ENCODE assay signal across 3 cellular contexts in the genomic region with DNA sequence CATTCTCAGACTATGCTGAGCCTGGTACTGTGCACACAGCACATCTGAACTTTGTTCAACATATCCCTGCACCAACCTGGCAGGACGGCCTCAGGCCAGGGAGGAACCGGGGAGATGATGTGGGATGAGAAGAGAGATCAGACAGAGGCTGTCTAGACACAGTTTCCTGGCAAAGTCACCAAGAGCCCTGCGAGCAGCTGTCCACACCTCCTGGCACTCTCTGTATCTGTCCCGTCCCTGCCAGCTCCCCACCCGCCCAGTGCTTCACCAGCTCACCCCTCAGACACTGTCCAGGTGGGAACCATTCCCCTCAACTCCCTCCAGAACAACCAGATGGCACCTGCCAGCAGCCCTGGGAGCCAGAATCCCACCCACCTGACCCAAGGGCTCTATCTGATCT. TPM values are rescaled to one million over a fixed set of nuclear protein-coding genes. Genes with fewer than 3 reads are reported as not detected.
"Had no signal": no experiment of that assay in that cellular context is flagged by ENCODE, and none has a peak within 500 bp of the region (broad histone marks: within the 10 kb centered on the region; RNA-seq: fewer than 3 reads in every experiment).

No MANE protein-coding gene starts in this region.

RNA-seq across cellular contexts. Expression of gene MPV17L, which starts 56.5 kb away (rescaled TPM):
- total RNA-seq: HT1080, K562, SK-MEL-5 had no signal
- polyA plus RNA-seq: K562 had no signal
